Comparison of ENCODE assay signal across 19 cellular contexts in genomic region chr12:91620422-91620821, GRCh38.
DNase-seq lines count a peak whose midpoint lies in the region; ATAC-seq and TF ChIP-seq lines count a peak whose summit lies in the region.
"Had no signal": no experiment of that assay in that cellular context is flagged by ENCODE, and none has a peak within 500 bp of the region (broad histone marks: within the 10 kb centered on the region; RNA-seq: fewer than 3 reads in every experiment).

No MANE protein-coding gene starts in this region.

- H4K91ac ChIP-seq in neuronal stem cell (ENCODE audit: low read depth, low read length, poor library complexity), result no peak overlapping the region

- no peak overlapping the region for H2BK120ac ChIP-seq in neuronal stem cell (ENCODE audit: low read depth, low read length)

- TF ChIP-seq EP300 in neural cell (conservative IDR thresholded peaks at IDR 0.05; ENCODE audit: poor library complexity, severe bottlenecking), result no peak

- no peak for TF ChIP-seq RAD21 in neural cell (conservative IDR thresholded peaks at IDR 0.05)

- H3K4ac ChIP-seq in neuronal stem cell (ENCODE audit: low read length), result no peak overlapping the region

- no peak overlapping the region for H2AK5ac ChIP-seq in neuronal stem cell (ENCODE audit: low read depth, low read length)

- H3K27ac ChIP-seq in GM23338 (ENCODE audit: low read depth) (no peak overlapping the region), SK-N-MC (peak overlapping the region; percentile 89), neural cell (ENCODE audit: low read length) (peak overlapping the region; percentile 13), neuronal stem cell (replicated peaks; ENCODE audit: low read length) (no peak overlapping the region)
- H3K27ac ChIP-seq: BLaER1, C4-2B, GM23248 had no signal

- peaks cover 2% of the 10 kb centered on the region for H3K27me3 Mint-ChIP-seq in GM23338 (ENCODE audit: insufficient read depth, low read depth, poor library complexity)

- H3K36me3 ChIP-seq in GM23338 (ENCODE audit: insufficient read depth) (no peaks in the 10 kb centered on the region), SK-N-MC (ENCODE audit: insufficient read depth, low read length) (no peaks in the 10 kb centered on the region), neural cell (ENCODE audit: insufficient read depth, low read length) (no peaks in the 10 kb centered on the region), neuronal stem cell (replicated peaks in 1 of 2; ENCODE audit: control insufficient read depth in 2 of 2, insufficient read depth in 2 of 2, low read length in 2 of 2) (no peaks in the 10 kb centered on the region)
- H3K36me3 ChIP-seq: BLaER1, HAP-1 had no signal

- H3K18ac ChIP-seq in neuronal stem cell (ENCODE audit: low read length), result no peak overlapping the region

- H2AFZ ChIP-seq in GM23338 (peak overlapping the region; percentile 76; the same call in 1 of the 2 replicates), neural cell (ENCODE audit: low read depth, low read length) (no peak overlapping the region), neuronal stem cell (ENCODE audit: low read length) (peak overlapping the region; percentile 89)
- H2AFZ ChIP-seq: GM23248 had no signal

- peaks cover 6% of the 10 kb centered on the region; the same call in 2 of the 3 replicates for H3K4me1 Mint-ChIP-seq in GM23338
- H3K4me1 Mint-ChIP-seq: B cell had no signal

- no peak overlapping the region for H3K4me2 ChIP-seq in GM23338
- H3K4me2 ChIP-seq in neural cell (ENCODE audit: low read length), result no peak overlapping the region
- no peak overlapping the region for H3K4me2 ChIP-seq in neuronal stem cell (ENCODE audit: insufficient read depth, low read length, poor library complexity, severe bottlenecking)
- H3K4me2 ChIP-seq: BLaER1 had no signal

- H3K9me2 ChIP-seq in GM23338 (ENCODE audit: insufficient read depth), result peaks cover 3% of the 10 kb centered on the region; the same call in 1 of the 2 replicates
- no peaks in the 10 kb centered on the region for H3K9me2 ChIP-seq in neural cell (ENCODE audit: insufficient read depth, low read length)

- TF ChIP-seq CTCF in GM23338 (conservative IDR thresholded peaks at IDR 0.05; ENCODE audit: low read depth in 2 of 2) (no peak), neural cell (IDR thresholded peaks at IDR 0.05; ENCODE audit: poor library complexity, severe bottlenecking) (no peak)

- H3K9me3 Mint-ChIP-seq in GM23338, result peaks cover 5% of the 10 kb centered on the region; the same call in 2 of the 3 replicates
- H3K9me3 Mint-ChIP-seq: HFFc6 had no signal

- no peak overlapping the region for H2BK12ac ChIP-seq in neuronal stem cell (ENCODE audit: low read length)

- H3K9ac ChIP-seq in SK-N-MC (ENCODE audit: insufficient read length) (peak overlapping the region; percentile 52), neural cell (ENCODE audit: low read length) (no peak overlapping the region), neuronal stem cell (ENCODE audit: low read depth, low read length, poor library complexity) (no peak overlapping the region)
- H3K9ac ChIP-seq: BLaER1, GM23248 had no signal

- H2BK15ac ChIP-seq in neuronal stem cell (ENCODE audit: low read length), result no peak overlapping the region

- H3F3A ChIP-seq in GM23338 (replicated peaks; ENCODE audit: low read depth) (no peaks in the 10 kb centered on the region), neural cell (ENCODE audit: insufficient read depth, low read length, poor library complexity, severe bottlenecking) (no peaks in the 10 kb centered on the region)

- H3K27me3 ChIP-seq in GM23338 (ENCODE audit: insufficient read depth) (no peaks in the 10 kb centered on the region), neural cell (ENCODE audit: insufficient read depth, low read depth, low read length) (no peaks in the 10 kb centered on the region), neuronal stem cell (ENCODE audit: control insufficient read depth in 3 of 3, insufficient read depth in 3 of 3, low read depth in 1 of 3, low read length in 3 of 3) (no peaks in the 10 kb centered on the region)
- H3K27me3 ChIP-seq: BLaER1 had no signal

- H3K27ac Mint-ChIP-seq in GM23338, result no peak overlapping the region
- H3K27ac Mint-ChIP-seq: B cell; CD8-positive, alpha-beta T cell; HFFc6 had no signal

- H3K9me3 ChIP-seq in SK-N-MC (ENCODE audit: low read depth, low read length), result no peaks in the 10 kb centered on the region
- H3K9me3 ChIP-seq in neural cell (ENCODE audit: low read length), result no peaks in the 10 kb centered on the region
- no peaks in the 10 kb centered on the region for H3K9me3 ChIP-seq in neuronal stem cell (replicated peaks in 1 of 2; ENCODE audit: control insufficient read depth in 2 of 2, insufficient read depth in 1 of 2, low read depth in 1 of 2, low read length in 2 of 2)
- H3K9me3 ChIP-seq: Caco-2, HAP-1 had no signal

- H3K4me1 ChIP-seq in GM23338 (ENCODE audit: insufficient read depth) (0 out of 2 replicates have a peak, but pooled peaks cover 5% of the 10 kb centered on the region), neuronal stem cell (ENCODE audit: control insufficient read depth in 2 of 2, insufficient read depth in 1 of 2, low read depth in 1 of 2, low read length in 2 of 2) (peaks cover 4 to 8% of the 10 kb centered on the region in 2 donors)
- H3K4me1 ChIP-seq: BLaER1, HAP-1 had no signal

- H4K8ac ChIP-seq in neuronal stem cell (ENCODE audit: low read depth, low read length), result no peak overlapping the region

- H3K4me3 Mint-ChIP-seq in GM23338, result no peak overlapping the region
- H3K4me3 Mint-ChIP-seq: B cell; CD4-positive, CD25-positive, alpha-beta regulatory T cell; CD8-positive, alpha-beta T cell; HFFc6 had no signal

- no CpG with 5 or more reads among the region's 2 CpGs for WGBS in neuronal stem cell (ENCODE audit: extremely low coverage in 2 of 2, insufficient read length in 2 of 2, insufficient replicate concordance in 1 of 2), 2 donors

- H3K36me3 Mint-ChIP-seq in GM23338 (ENCODE audit: low read depth), result no peaks in the 10 kb centered on the region
- H3K36me3 Mint-ChIP-seq: CD4-positive, CD25-positive, alpha-beta regulatory T cell; CD8-positive, alpha-beta T cell had no signal

- H4K20me1 ChIP-seq in GM23338 (replicated peaks; ENCODE audit: insufficient read depth) (no peaks in the 10 kb centered on the region), neural cell (ENCODE audit: insufficient read depth) (no peaks in the 10 kb centered on the region)
- H4K20me1 ChIP-seq: BLaER1 had no signal

- H2BK5ac ChIP-seq in neuronal stem cell (ENCODE audit: low read length), result no peak overlapping the region

- H3K4me3 ChIP-seq in GM23338 (no peak overlapping the region), SK-N-MC (peak overlapping the region; percentile 37; the same call in 1 of the 2 replicates), neural cell (ENCODE audit: low read length) (no peak overlapping the region), neuronal stem cell (ENCODE audit: low read length in 2 of 2) (no peak overlapping the region)
- H3K4me3 ChIP-seq: BLaER1, GM23248, HAP-1 had no signal

- H3K23ac ChIP-seq in neuronal stem cell (ENCODE audit: low read depth, low read length, poor library complexity), result no peak overlapping the region

- H3K14ac ChIP-seq in neuronal stem cell (ENCODE audit: low read length), result no peak overlapping the region

- H3K79me2 ChIP-seq in GM23338 (replicated peaks; ENCODE audit: insufficient read depth) (no peaks in the 10 kb centered on the region), neural cell (replicated peaks; ENCODE audit: insufficient read depth, low read length) (no peaks in the 10 kb centered on the region)

- no peak for ATAC-seq in GM23338
- ATAC-seq in HG02885 (IDR thresholded peaks at IDR 0.05; ENCODE audit: poor library complexity, unreplicated experiment), result no peak
- ATAC-seq in GM21529 (IDR thresholded peaks at IDR 0.05; ENCODE audit: unreplicated experiment), result no peak
- ATAC-seq: CD8-positive, alpha-beta T cell had no signal

- H3K79me1 ChIP-seq in neuronal stem cell (ENCODE audit: low read depth, low read length), result peaks cover 2% of the 10 kb centered on the region

- DNase-seq in GM23338 (ENCODE audit: low spot score) (no peak), SK-N-MC (ENCODE audit: low read depth, low spot score) (no peak), neuronal stem cell (ENCODE audit: low spot score) (no peak), activated gamma-delta T cell treated with Interleukin-2 at 50 U/mL for 16 hours (no peak), NCI-H446 (lab: John Stamatoyannopoulos, UW) (no peak)
- DNase-seq: Caco-2; CD4-positive, CD25-positive, alpha-beta regulatory T cell; CD8-positive, alpha-beta T cell; DMS153; DND-41; GM23248; HFFc6 had no signal

TF ChIP-seq in neural cell, 6 proteins besides CTCF, POLR2A, EP300 and RAD21:
- TF ChIP-seq EZH2 (IDR thresholded peaks at IDR 0.05; ENCODE audit: borderline replicate concordance, insufficient read depth, low read length, poor library complexity, severe bottlenecking), result no peak
- TF ChIP-seq SMC3 (conservative IDR thresholded peaks at IDR 0.05; ENCODE audit: poor library complexity), result no peak
- TF ChIP-seq TAF1 (IDR thresholded peaks at IDR 0.05; ENCODE audit: low read depth), result no peak
- no peak for TF ChIP-seq MXI1 (conservative IDR thresholded peaks at IDR 0.05; ENCODE audit: poor library complexity, severe bottlenecking)
- no peak for TF ChIP-seq POLR2AphosphoS5 (IDR thresholded peaks at IDR 0.05)
- no peak for TF ChIP-seq REST (IDR thresholded peaks at IDR 0.05; ENCODE audit: borderline replicate concordance)

Comparison
In these comparisons a context has a peak if more than half of its experiments do, and no peak if none do; other contexts are left out.
1. H3K27ac ChIP-seq: peak in SK-N-MC (single experiment) and neural cell (single experiment); none in GM23338 (single experiment) and neuronal stem cell (single experiment).